ENCODE assay signal across 8 cellular contexts in the genomic region with DNA sequence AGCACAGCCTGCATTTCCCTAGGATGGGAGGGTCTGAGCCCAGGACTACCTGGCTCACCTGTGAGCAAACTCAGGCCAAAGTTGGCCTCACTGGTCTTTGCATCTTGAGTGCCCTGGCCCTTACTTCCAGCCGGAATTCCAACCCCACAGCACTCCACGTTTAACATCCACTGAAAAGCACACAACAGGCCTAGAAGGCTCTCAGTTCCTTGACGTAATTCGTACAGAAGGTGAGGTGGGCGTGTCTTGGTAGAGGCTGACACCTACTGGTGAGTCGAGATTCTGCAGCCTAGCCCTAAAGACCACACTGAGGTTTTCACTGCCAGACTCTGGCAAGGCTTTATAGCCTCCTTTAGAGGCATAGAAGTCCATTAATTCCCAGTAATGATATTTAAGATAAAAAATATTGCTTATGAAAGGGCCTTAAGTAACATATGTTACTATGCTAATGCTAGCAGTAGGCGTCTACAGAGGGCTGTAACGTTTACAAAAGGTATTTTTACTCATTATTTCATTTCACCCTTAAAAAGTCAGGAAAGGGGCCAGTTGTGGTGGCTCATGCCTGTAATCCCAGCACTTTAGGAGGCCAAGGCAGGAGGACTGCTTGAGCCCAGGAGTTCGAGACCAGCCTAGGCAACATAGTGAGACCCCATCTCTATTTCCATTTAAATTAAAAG.
A peak's percentile ranks its signal among the peaks of the same experiment; 100 is the strongest.
DNase-seq lines count a peak whose midpoint lies in the region; ATAC-seq and TF ChIP-seq lines count a peak whose summit lies in the region.

No MANE protein-coding gene starts in this region.

- peaks cover 9% of the 10 kb centered on the region for H3K27me3 Mint-ChIP-seq in activated naive CD8-positive, alpha-beta T cell treated with anti-CD3 and anti-CD28 coated beads for 36 hours

- H3K4me1 Mint-ChIP-seq in activated naive CD8-positive, alpha-beta T cell treated with anti-CD3 and anti-CD28 coated beads for 36 hours: peaks cover 7% of the 10 kb centered on the region

- no peaks in the 10 kb centered on the region for H3K36me3 Mint-ChIP-seq in activated naive CD8-positive, alpha-beta T cell treated with anti-CD3 and anti-CD28 coated beads for 36 hours

- no peak overlapping the region for H3K27ac Mint-ChIP-seq in activated naive CD8-positive, alpha-beta T cell treated with anti-CD3 and anti-CD28 coated beads for 36 hours

- H3K9me3 Mint-ChIP-seq in activated naive CD8-positive, alpha-beta T cell treated with anti-CD3 and anti-CD28 coated beads for 36 hours: peaks cover under 1% of the 10 kb centered on the region

- ATAC-seq in HG03565 (IDR thresholded peaks at IDR 0.05; ENCODE audit: unreplicated experiment) (peak; percentile 63), SK-N-SH treated with all-trans-retinoic acid at 6 μM for 48 hours (peak; percentile 41), GM21825 (IDR thresholded peaks at IDR 0.05; ENCODE audit: unreplicated experiment) (no peak), HG03521 (IDR thresholded peaks at IDR 0.05; ENCODE audit: unreplicated experiment) (no peak)

- H3K4me3 Mint-ChIP-seq in activated naive CD8-positive, alpha-beta T cell treated with anti-CD3 and anti-CD28 coated beads for 36 hours: no peak overlapping the region

- DNase-seq in Daoy (ENCODE audit: low read depth) (peak; percentile 42), iPS DF 4.7 (ENCODE audit: extremely low read depth, low spot score) (peak; percentile 89)
- DNase-seq in activated naive CD8-positive, alpha-beta T cell treated with anti-CD3 and anti-CD28 coated beads for 36 hours: peak; percentile 60
- DNase-seq in stimulated activated CD4-positive, alpha-beta T cell treated with anti-CD3 and anti-CD28 coated beads, Interleukin-1b, Interleukin-23, amount 100 ng/mL, for 24 hours (ENCODE audit: low read depth in 4 of 4, low spot score in 1 of 4): peak; percentile 33 to 50 (median 38)

TF ChIP-seq in SK-N-SH treated with all-trans-retinoic acid at 6 μM for 48 hours, 23 proteins besides CTCF, POLR2A, EP300 and RAD21:
- TF ChIP-seq TOX (CRISPR knock-in tag; IDR thresholded peaks at IDR 0.05; ENCODE audit: borderline replicate concordance) (no peak), GLIS3 (CRISPR knock-in tag; IDR thresholded peaks at IDR 0.05) (no peak), RARB (CRISPR knock-in tag; IDR thresholded peaks at IDR 0.05) (no peak), CSDC2 (CRISPR knock-in tag; IDR thresholded peaks at IDR 0.05) (no peak), ZFP30 (CRISPR knock-in tag; IDR thresholded peaks at IDR 0.05) (no peak), ZFP3 (CRISPR knock-in tag; IDR thresholded peaks at IDR 0.05) (no peak), ZNF70 (CRISPR knock-in tag; IDR thresholded peaks at IDR 0.05) (no peak)
- TF ChIP-seq, protein P1, sequence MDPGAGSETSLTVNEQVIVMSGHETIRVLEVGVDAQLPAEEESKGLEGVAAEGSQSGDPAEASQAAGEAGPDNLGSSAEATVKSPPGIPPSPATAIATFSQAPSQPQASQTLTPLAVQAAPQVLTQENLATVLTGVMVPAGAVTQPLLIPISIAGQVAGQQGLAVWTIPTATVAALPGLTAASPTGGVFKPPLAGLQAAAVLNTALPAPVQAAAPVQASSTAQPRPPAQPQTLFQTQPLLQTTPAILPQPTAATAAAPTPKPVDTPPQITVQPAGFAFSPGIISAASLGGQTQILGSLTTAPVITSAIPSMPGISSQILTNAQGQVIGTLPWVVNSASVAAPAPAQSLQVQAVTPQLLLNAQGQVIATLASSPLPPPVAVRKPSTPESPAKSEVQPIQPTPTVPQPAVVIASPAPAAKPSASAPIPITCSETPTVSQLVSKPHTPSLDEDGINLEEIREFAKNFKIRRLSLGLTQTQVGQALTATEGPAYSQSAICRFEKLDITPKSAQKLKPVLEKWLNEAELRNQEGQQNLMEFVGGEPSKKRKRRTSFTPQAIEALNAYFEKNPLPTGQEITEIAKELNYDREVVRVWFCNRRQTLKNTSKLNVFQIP (CRISPR knock-in tag; IDR thresholded peaks at IDR 0.05; ENCODE audit: borderline replicate concordance, low read depth): no peak
- TF ChIP-seq, protein P2, sequence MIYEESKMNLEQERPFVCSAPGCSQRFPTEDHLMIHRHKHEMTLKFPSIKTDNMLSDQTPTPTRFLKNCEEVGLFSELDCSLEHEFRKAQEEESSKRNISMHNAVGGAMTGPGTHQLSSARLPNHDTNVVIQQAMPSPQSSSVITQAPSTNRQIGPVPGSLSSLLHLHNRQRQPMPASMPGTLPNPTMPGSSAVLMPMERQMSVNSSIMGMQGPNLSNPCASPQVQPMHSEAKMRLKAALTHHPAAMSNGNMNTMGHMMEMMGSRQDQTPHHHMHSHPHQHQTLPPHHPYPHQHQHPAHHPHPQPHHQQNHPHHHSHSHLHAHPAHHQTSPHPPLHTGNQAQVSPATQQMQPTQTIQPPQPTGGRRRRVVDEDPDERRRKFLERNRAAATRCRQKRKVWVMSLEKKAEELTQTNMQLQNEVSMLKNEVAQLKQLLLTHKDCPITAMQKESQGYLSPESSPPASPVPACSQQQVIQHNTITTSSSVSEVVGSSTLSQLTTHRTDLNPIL (CRISPR knock-in tag; IDR thresholded peaks at IDR 0.05; ENCODE audit: low read depth): no peak
- TF ChIP-seq, protein P3, sequence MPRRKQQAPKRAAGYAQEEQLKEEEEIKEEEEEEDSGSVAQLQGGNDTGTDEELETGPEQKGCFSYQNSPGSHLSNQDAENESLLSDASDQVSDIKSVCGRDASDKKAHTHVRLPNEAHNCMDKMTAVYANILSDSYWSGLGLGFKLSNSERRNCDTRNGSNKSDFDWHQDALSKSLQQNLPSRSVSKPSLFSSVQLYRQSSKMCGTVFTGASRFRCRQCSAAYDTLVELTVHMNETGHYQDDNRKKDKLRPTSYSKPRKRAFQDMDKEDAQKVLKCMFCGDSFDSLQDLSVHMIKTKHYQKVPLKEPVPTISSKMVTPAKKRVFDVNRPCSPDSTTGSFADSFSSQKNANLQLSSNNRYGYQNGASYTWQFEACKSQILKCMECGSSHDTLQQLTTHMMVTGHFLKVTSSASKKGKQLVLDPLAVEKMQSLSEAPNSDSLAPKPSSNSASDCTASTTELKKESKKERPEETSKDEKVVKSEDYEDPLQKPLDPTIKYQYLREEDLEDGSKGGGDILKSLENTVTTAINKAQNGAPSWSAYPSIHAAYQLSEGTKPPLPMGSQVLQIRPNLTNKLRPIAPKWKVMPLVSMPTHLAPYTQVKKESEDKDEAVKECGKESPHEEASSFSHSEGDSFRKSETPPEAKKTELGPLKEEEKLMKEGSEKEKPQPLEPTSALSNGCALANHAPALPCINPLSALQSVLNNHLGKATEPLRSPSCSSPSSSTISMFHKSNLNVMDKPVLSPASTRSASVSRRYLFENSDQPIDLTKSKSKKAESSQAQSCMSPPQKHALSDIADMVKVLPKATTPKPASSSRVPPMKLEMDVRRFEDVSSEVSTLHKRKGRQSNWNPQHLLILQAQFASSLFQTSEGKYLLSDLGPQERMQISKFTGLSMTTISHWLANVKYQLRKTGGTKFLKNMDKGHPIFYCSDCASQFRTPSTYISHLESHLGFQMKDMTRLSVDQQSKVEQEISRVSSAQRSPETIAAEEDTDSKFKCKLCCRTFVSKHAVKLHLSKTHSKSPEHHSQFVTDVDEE (CRISPR knock-in tag; IDR thresholded peaks at IDR 0.05): no peak

Comparison
In these comparisons a context has a peak if more than half of its experiments do, and no peak if none do; other contexts are left out.
1. DNase-seq: peak in every context shown above with its lines; median percentile 89 in iPS DF 4.7; 60 in activated naive CD8-positive, alpha-beta T cell treated with anti-CD3 and anti-CD28 coated beads for 36 hours; 42 in Daoy; 38 in stimulated activated CD4-positive, alpha-beta T cell treated with anti-CD3 and anti-CD28 coated beads, Interleukin-1b, Interleukin-23, amount 100 ng/mL, for 24 hours.
2. ATAC-seq: peak in HG03565 (single experiment) and SK-N-SH treated with all-trans-retinoic acid at 6 μM for 48 hours (single experiment); none in GM21825 (single experiment) and HG03521 (single experiment).